In genomic region chr10:60388709-60389241, GRCh38 we compare ENCODE assay signal across 1 cellular context.
TF ChIP-seq lines count a peak whose summit lies in the region.

No MANE protein-coding gene starts in this region.

TF ChIP-seq in H1, 55 proteins besides CTCF, POLR2A, EP300 and RAD21:
- TF ChIP-seq CREB1 (IDR thresholded peaks at IDR 0.05) = no peak
- TF ChIP-seq CEBPB (IDR thresholded peaks at IDR 0.05; ENCODE audit: low read depth, low read length) = peak; percentile 51; the same call in 1 of the 2 replicates
- no peak for TF ChIP-seq EGR1 (IDR thresholded peaks at IDR 0.05; ENCODE audit: borderline replicate concordance, low read depth, low read length)
- no peak for TF ChIP-seq HDAC6 (IDR thresholded peaks at IDR 0.05; ENCODE audit: low read depth, low read length)
- no peak for TF ChIP-seq TBP (IDR thresholded peaks at IDR 0.05; ENCODE audit: low read depth, low read length)
- TF ChIP-seq KDM4A (IDR thresholded peaks at IDR 0.05; ENCODE audit: low read depth, low read length, severe bottlenecking) = no peak
- TF ChIP-seq TEAD4 (IDR thresholded peaks at IDR 0.05; ENCODE audit: low read depth, low read length) = 0 out of 2 replicates have a peak, but pooled peaks have one; percentile 16
TF ChIP-seq in H1: peak in this region for 2.
